Comparison of ENCODE assay signal across 23 cellular contexts in the genomic region with DNA sequence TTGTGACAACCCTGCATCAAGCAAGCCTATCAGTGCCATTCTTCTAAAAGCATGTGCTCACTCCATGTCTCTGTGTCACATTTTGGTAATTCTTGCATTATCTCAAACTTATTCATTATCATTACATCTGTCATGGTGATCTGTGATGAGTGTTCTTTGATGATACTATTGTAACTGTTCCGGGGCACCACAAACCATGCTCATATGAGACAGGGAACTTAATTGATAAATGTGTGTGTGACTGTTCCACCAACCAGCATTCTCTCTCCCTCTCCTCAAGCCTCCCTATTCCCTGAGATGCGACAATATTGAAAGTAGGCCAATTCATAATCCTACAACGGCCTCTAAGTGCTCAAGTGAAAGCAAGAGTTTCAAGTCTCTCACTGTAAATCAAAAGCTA. TPM values are rescaled to one million over a fixed set of nuclear protein-coding genes. Genes with fewer than 3 reads are reported as not detected.
"Had no signal": no experiment of that assay in that cellular context is flagged by ENCODE, and none has a peak within 500 bp of the region (broad histone marks: within the 10 kb centered on the region; RNA-seq: fewer than 3 reads in every experiment).

No MANE protein-coding gene starts in this region.

- H3K9me3 ChIP-seq: body of pancreas, mucosa of descending colon, testis, transverse colon had no signal

- H3K27me3 Mint-ChIP-seq: activated naive CD8-positive, alpha-beta T cell; effector memory CD8-positive, alpha-beta T cell; natural killer cell treated with Interleukin-12 subunit alpha and Interleukin-12 subunit beta and Interleukin-15 and Interleukin-18, amount 100 ng/mL, for 72 hours had no signal

- H3K4me3 ChIP-seq: body of pancreas, gastroesophageal sphincter, mucosa of descending colon, spleen, testis, transverse colon had no signal

- ATAC-seq: body of pancreas; effector memory CD8-positive, alpha-beta T cell; gastroesophageal sphincter; left cardiac atrium; left ventricle myocardium superior; mucosa of descending colon; right cardiac atrium; stimulated activated naive CD8-positive, alpha-beta T cell treated with anti-CD3 and anti-CD28 coated beads, Interleukin-15, Interleukin-2, amounts not matched to agents 100 U/mL and 50 U/mL, for 24 hours had no signal

- H3K27ac ChIP-seq: body of pancreas, gastroesophageal sphincter, spleen, testis, transverse colon had no signal

- H3K27ac Mint-ChIP-seq: activated naive CD8-positive, alpha-beta T cell; natural killer cell treated with Interleukin-12 subunit alpha and Interleukin-12 subunit beta and Interleukin-15 and Interleukin-18, amount 100 ng/mL, for 72 hours had no signal

- H3K27me3 ChIP-seq: body of pancreas, gastroesophageal sphincter, spleen, testis, transverse colon had no signal

- H3K4me1 ChIP-seq: body of pancreas, testis had no signal

- H3K36me3 ChIP-seq: transverse colon had no signal

- FAIRE-seq: keratinocyte had no signal

- DNase-seq: activated CD4-positive, CD25-positive, alpha-beta regulatory T cell treated with anti-CD3 and anti-CD28 coated beads, Interleukin-2, amount 50 U/mL, for 72 hours; activated naive CD4-positive, alpha-beta T cell; anterior cingulate cortex; body of pancreas; cerebellar nuclear complex; cortex of kidney; effector memory CD8-positive, alpha-beta T cell; hippocampal formation; left cardiac atrium; left ventricle myocardium superior; mucosa of descending colon; posterior cingulate gyrus; right cardiac atrium; spleen; stimulated activated naive CD8-positive, alpha-beta T cell treated with anti-CD3 and anti-CD28 coated beads, Interleukin-15, Interleukin-2, amounts not matched to agents 100 U/mL and 50 U/mL, for 24 hours; T-helper 1 cell; testis; transverse colon had no signal

- H3K9me3 Mint-ChIP-seq: natural killer cell treated with Interleukin-12 subunit alpha and Interleukin-12 subunit beta and Interleukin-15 and Interleukin-18, amount 100 ng/mL, for 72 hours had no signal

- H3K4me3 Mint-ChIP-seq: activated naive CD8-positive, alpha-beta T cell; effector memory CD8-positive, alpha-beta T cell; natural killer cell treated with Interleukin-12 subunit alpha and Interleukin-12 subunit beta and Interleukin-15 and Interleukin-18, amount 100 ng/mL, for 72 hours had no signal

RNA-seq across cellular contexts. Expression of a gene that starts 4.0 kb away (rescaled TPM):
- total RNA-seq: left cardiac atrium, left ventricle myocardium superior, myocyte had no signal
- polyA plus RNA-seq: right cardiac atrium had no signal
